In genomic region chr1:153525088-153525713, GRCh38 we compare ENCODE assay signal across 12 cellular contexts. TPM values are rescaled to one million over a fixed set of nuclear protein-coding genes. Genes with fewer than 3 reads are reported as not detected.
A peak's percentile ranks its signal among the peaks of the same experiment; 100 is the strongest.
DNase-seq lines count a peak whose midpoint lies in the region; ATAC-seq and TF ChIP-seq lines count a peak whose summit lies in the region.
"Had no signal": no experiment of that assay in that cellular context is flagged by ENCODE, and none has a peak within 500 bp of the region (broad histone marks: within the 10 kb centered on the region; RNA-seq: fewer than 3 reads in every experiment).

No MANE protein-coding gene starts in this region.

- WGBS in heart left ventricle, 4 donors: 59 to 76% (median 61%) methylated on average over 3 of the region's 3 CpGs

- H3K4me1 Mint-ChIP-seq in MCF 10A (ENCODE audit: insufficient read depth, unreplicated experiment): peaks cover 41% of the 10 kb centered on the region

- H3K27ac Mint-ChIP-seq in MCF 10A (ENCODE audit: low read depth, unreplicated experiment): peak overlapping the region; percentile 85

- peak; percentile 4 for DNase-seq in activated effector memory CD4-positive, alpha-beta T cell treated with anti-CD3 and anti-CD28 coated beads, Interleukin-2, amount 50 U/mL, for 16 hours
- no peak for DNase-seq in activated effector memory CD4-positive, alpha-beta T cell treated with Interleukin-2 at 50 U/mL for 16 hours
- DNase-seq in MCF 10A (ENCODE audit: unreplicated experiment) (no peak), heart left ventricle (peak in 1 of 5 donors; percentile 40), tibial artery (peak; percentile 20 to 63), EL (no peak), iPS-NIHi11 (ENCODE audit: low spot score) (no peak)
- DNase-seq: activated CD4-positive, alpha-beta T cell treated with anti-CD3 and anti-CD28 coated beads for 4 hours; gastrocnemius medialis had no signal

- H3K36me3 Mint-ChIP-seq in MCF 10A (ENCODE audit: insufficient read depth, unreplicated experiment): no peaks in the 10 kb centered on the region
- H3K36me3 Mint-ChIP-seq: natural killer cell treated with Interleukin-12 subunit alpha and Interleukin-12 subunit beta and Interleukin-15 and Interleukin-18, amount 100 ng/mL, for 72 hours had no signal

- H3K27me3 Mint-ChIP-seq in MCF 10A (ENCODE audit: insufficient read depth, unreplicated experiment): no peaks in the 10 kb centered on the region
- H3K27me3 Mint-ChIP-seq: central memory CD8-positive, alpha-beta T cell had no signal

- H3K9me3 ChIP-seq in heart left ventricle (no peaks in the 10 kb centered on the region), tibial artery (no peaks in the 10 kb centered on the region)
- H3K9me3 ChIP-seq: gastrocnemius medialis had no signal

- ATAC-seq in heart left ventricle (peak in 3 of 4 donors; percentile 28 to 68 (median 48)), HG03378 (IDR thresholded peaks at IDR 0.05; ENCODE audit: unreplicated experiment) (no peak)
- ATAC-seq: natural killer cell treated with Interleukin-12 subunit alpha and Interleukin-12 subunit beta and Interleukin-15 and Interleukin-18, amount 100 ng/mL, for 72 hours had no signal

- CTCF ChIA-PET in MCF 10A (lab: Yijun Ruan, JAX): interaction anchor here (0.6 to 6.6 kb wide), 20 partner anchors 8 to 461 kb away, joined by 3 to 58 read pairs (median 6); partner anchors contain the start of genes RAB13, S100A13, S100A2 and S100A6

- no peak for TF ChIP-seq CTCF in MCF 10A (IDR thresholded peaks at IDR 0.05; ENCODE audit: unreplicated experiment)
- no peak for TF ChIP-seq CTCF in heart left ventricle (IDR thresholded peaks at IDR 0.05)
- no peak for TF ChIP-seq CTCF in tibial artery (IDR thresholded peaks at IDR 0.05)

- H3K4me3 Mint-ChIP-seq in MCF 10A (ENCODE audit: unreplicated experiment): peak overlapping the region; percentile 29
- H3K4me3 Mint-ChIP-seq: central memory CD8-positive, alpha-beta T cell; natural killer cell treated with Interleukin-12 subunit alpha and Interleukin-12 subunit beta and Interleukin-15 and Interleukin-18, amount 100 ng/mL, for 72 hours had no signal

- TF ChIP-seq POLR2A in heart left ventricle (IDR thresholded peaks at IDR 0.05): no peak

- no TSS peak for BruUV-seq in MCF 10A (replicated peaks; lab: Mats Ljungman, UMichigan)

- no peaks in the 10 kb centered on the region for H3K9me3 Mint-ChIP-seq in MCF 10A (ENCODE audit: unreplicated experiment)
- H3K9me3 Mint-ChIP-seq: central memory CD8-positive, alpha-beta T cell; natural killer cell treated with Interleukin-12 subunit alpha and Interleukin-12 subunit beta and Interleukin-15 and Interleukin-18, amount 100 ng/mL, for 72 hours had no signal

- intact Hi-C loops in MCF 10A (cut with micrococcal nuclease): no loop called here
- intact Hi-C loops in heart left ventricle (cut with DNase I): no loop called here
- intact Hi-C loops in tibial artery (cut with DNase I; ENCODE audit: low total_unique reads): no loop called here

- no peak overlapping the region for H3K4me3 ChIP-seq in heart left ventricle
- H3K4me3 ChIP-seq in tibial artery: no peak overlapping the region
- H3K4me3 ChIP-seq: gastrocnemius medialis had no signal

- H3K27me3 ChIP-seq in heart left ventricle: no peaks in the 10 kb centered on the region
- H3K27me3 ChIP-seq in tibial artery: no peaks in the 10 kb centered on the region
- H3K27me3 ChIP-seq: gastrocnemius medialis had no signal

- H3K27ac ChIP-seq in heart left ventricle (no peak overlapping the region), tibial artery (peak overlapping the region in 1 of 2 donors; percentile 51)
- H3K27ac ChIP-seq: gastrocnemius medialis had no signal

- POLR2A ChIA-PET in MCF 10A (lab: Yijun Ruan, JAX): interaction anchor here (0.7 to 36.1 kb wide), 17 partner anchors 8 to 1477 kb away, joined by 3 to 2106 read pairs (median 5); partner anchors contain the start of genes CHTOP, RPS27, S100A13 and S100A14

- H3K36me3 ChIP-seq in heart left ventricle: no peaks in the 10 kb centered on the region
- peaks cover 0 to 6% (median 0%) of the 10 kb centered on the region in 3 donors for H3K36me3 ChIP-seq in tibial artery
- H3K36me3 ChIP-seq: gastrocnemius medialis had no signal

- H3K4me1 ChIP-seq in heart left ventricle: peaks cover 0 to 17% (median 7%) of the 10 kb centered on the region in 12 donors
- peaks cover 0 to 15% (median 5%) of the 10 kb centered on the region in 4 donors for H3K4me1 ChIP-seq in tibial artery
- H3K4me1 ChIP-seq: gastrocnemius medialis had no signal

RNA-seq across cellular contexts. Expression of gene S100A6, which starts 10.6 kb away (rescaled TPM):
- total RNA-seq in MCF 10A (2022): 2,571 and 2,904 TPM in 2 replicates
- 100 to 1,000 TPM; 157 to 415 (median 301) TPM for total RNA-seq in heart left ventricle
- 1,000 to 10,000 TPM in 1 of 2 donors, 100 to 1,000 TPM in 1; 371 to 1,213 TPM for polyA plus RNA-seq in heart left ventricle

RNA-seq across cellular contexts. Expression of gene S100A5, which starts 15.5 kb away (rescaled TPM):
- total RNA-seq in MCF 10A (2022) (not detected in 2 replicates), heart left ventricle (not detected)
- not detected for polyA plus RNA-seq in heart left ventricle
- total RNA-seq: gastrocnemius medialis; natural killer cell treated with Interleukin-12 subunit alpha and Interleukin-12 subunit beta and Interleukin-15 and Interleukin-18, amount 100 ng/mL, for 72 hours had no signal

RNA-seq across cellular contexts. Expression of gene S100A4, which starts 20.4 kb away (rescaled TPM):
- total RNA-seq in MCF 10A (2022): 27.2 and 60.7 TPM in 2 replicates
- 100 to 1,000 TPM in 4 of 9 donors, 10 to 100 TPM in 5; 56.9 to 214 (median 96.1) TPM for total RNA-seq in heart left ventricle
- 100 to 1,000 TPM; 214 to 398 TPM for polyA plus RNA-seq in heart left ventricle

RNA-seq across cellular contexts. Expression of gene S100A3, which starts 23.9 kb away (rescaled TPM):
- total RNA-seq in MCF 10A (2022) (85.7 and 90.0 TPM in 2 replicates), heart left ventricle (1 to 10 TPM in 4 of 9 donors, under 1 TPM in 3, not detected in 2; 0.57 to 5.9 (median 1.1) TPM)
- polyA plus RNA-seq in heart left ventricle: 1 to 10 TPM; 1.6 to 5.2 TPM
- total RNA-seq: natural killer cell treated with Interleukin-12 subunit alpha and Interleukin-12 subunit beta and Interleukin-15 and Interleukin-18, amount 100 ng/mL, for 72 hours had no signal

RNA-seq across cellular contexts. Expression of gene S100A2, which starts 40.4 kb away (rescaled TPM):
- total RNA-seq in MCF 10A (2022) (5,064 and 5,163 TPM in 2 replicates), heart left ventricle (1 to 10 TPM in 8 of 9 donors, not detected in 1; 1.3 to 4.0 (median 2.4) TPM)
- 1 to 10 TPM; 2.8 to 5.1 TPM for polyA plus RNA-seq in heart left ventricle

Comparison
In these comparisons a context has a peak if more than half of its experiments do, and no peak if none do; other contexts are left out.
1. DNase-seq: peak in activated effector memory CD4-positive, alpha-beta T cell treated with anti-CD3 and anti-CD28 coated beads, Interleukin-2, amount 50 U/mL, for 16 hours (single experiment) and tibial artery (2 of 2); none in activated effector memory CD4-positive, alpha-beta T cell treated with Interleukin-2 at 50 U/mL for 16 hours (single experiment), MCF 10A (single experiment), EL (single experiment) and iPS-NIHi11 (single experiment).